14 cellular contexts compared by ENCODE assay signal in the genomic region with DNA sequence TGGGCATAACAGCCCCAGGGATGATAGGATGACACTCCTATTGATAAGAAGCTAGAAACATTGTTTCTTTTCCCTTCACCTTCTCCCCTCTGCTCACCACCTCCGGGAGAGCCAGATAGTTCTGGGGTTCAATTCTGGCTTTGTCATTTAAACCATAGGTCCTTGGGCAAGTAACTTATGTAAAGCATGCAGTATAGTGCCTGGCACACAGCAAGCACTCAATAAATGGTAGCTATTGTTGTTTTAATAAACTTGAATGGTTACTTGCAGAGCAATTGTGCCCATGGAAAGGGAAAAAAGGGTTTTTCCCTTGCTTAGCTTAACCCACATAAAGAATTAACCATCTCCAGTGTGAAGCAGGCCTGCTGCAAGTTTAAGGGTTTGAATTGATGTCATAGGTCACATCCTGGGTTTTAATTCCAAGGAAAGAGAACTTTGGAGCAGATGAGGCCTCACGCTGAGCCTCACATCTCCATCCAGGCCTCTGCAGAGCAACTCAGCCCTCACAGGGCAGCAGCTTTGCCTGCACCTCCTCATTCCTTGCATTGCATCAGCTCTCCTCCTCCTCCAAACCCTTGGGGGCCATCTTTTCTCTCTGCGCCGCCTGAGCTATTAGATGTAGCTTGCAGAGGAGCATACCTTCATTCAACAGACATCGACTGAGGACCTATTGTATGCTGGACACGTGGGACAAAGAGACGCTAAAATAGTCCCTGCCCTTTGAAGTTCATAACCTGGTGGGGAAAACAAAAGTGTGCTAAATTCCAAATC. TPM values are rescaled to one million over a fixed set of nuclear protein-coding genes. Genes with fewer than 3 reads are reported as not detected.
A peak's percentile ranks its signal among the peaks of the same experiment; 100 is the strongest.
DNase-seq lines count a peak whose midpoint lies in the region; ATAC-seq, FAIRE-seq and TF ChIP-seq lines count a peak whose summit lies in the region.
"Had no signal": no experiment of that assay in that cellular context is flagged by ENCODE, and none has a peak within 500 bp of the region (broad histone marks: within the 10 kb centered on the region; RNA-seq: fewer than 3 reads in every experiment).

No MANE protein-coding gene starts in this region.

- H4K8ac ChIP-seq in H1 (ENCODE audit: extremely low read depth, insufficient read depth, low read length) = peak overlapping the region; percentile 90; the same call in 1 of the 2 replicates

- peaks cover 2% of the 10 kb centered on the region for H3K36me3 Mint-ChIP-seq in neural crest cell (ENCODE audit: low read depth)

- peaks cover 81% of the 10 kb centered on the region for H3K4me1 Mint-ChIP-seq in neural crest cell

- CTCF ChIA-PET in H1 (lab: Charles Lee; ENCODE audit: partially characterized antibody) = interaction anchor here (0.6 to 3.8 kb wide), 19 partner anchors 10 to 920 kb away, joined by 3 to 31 read pairs (median 4); partner anchors contain the start of gene REPIN1

- peak overlapping the region; percentile 95 for H4K5ac ChIP-seq in H1 (ENCODE audit: insufficient read length, low read depth, low read length)

- no peak overlapping the region for H3K23ac ChIP-seq in H1 (ENCODE audit: insufficient read length)

- H3K4ac ChIP-seq in H1 (replicated peaks; ENCODE audit: insufficient read length, low read depth, low read length) = peak overlapping the region; percentile 100

- peak overlapping the region; percentile 98 for H2BK120ac ChIP-seq in H1 (replicated peaks; ENCODE audit: low read depth, low read length)

- TF ChIP-seq EP300 in H1 (IDR thresholded peaks at IDR 0.05; ENCODE audit: borderline replicate concordance in 1 of 2, low read depth in 2 of 2, low read length in 2 of 2) = peak in 1 of 2 experiments; percentile 67; a peak in 1 of 3 replicates

- H3K18ac ChIP-seq in H1 (ENCODE audit: extremely low read depth, low read length) = peak overlapping the region; percentile 100

- H3K14ac ChIP-seq in H1 (ENCODE audit: insufficient read length) = peak overlapping the region; percentile 92

- H3K27ac ChIP-seq in HUES64 (ENCODE audit: low read depth, low read length) (peak overlapping the region; percentile 98), H1 (ENCODE audit: low read depth, low read length) (peak overlapping the region; percentile 97)
- H3K27ac ChIP-seq: skin epidermis had no signal

- no peak overlapping the region for H2AFZ ChIP-seq in H1 (ENCODE audit: low read length)

- H4K91ac ChIP-seq in H1 (replicated peaks; ENCODE audit: insufficient read length, low read length) = peak overlapping the region; percentile 100

- H3K9ac ChIP-seq in HUES64 (ENCODE audit: low read depth, low read length) (peak overlapping the region; percentile 81), H1 (replicated peaks in 1 of 4; ENCODE audit: extremely low read depth in 1 of 4, low read depth in 3 of 4, low read length in 3 of 4) (peak overlapping the region in 3 of 4 experiments; percentile 45 to 69 (median 66); a peak in 5 of 7 replicates)

- peak overlapping the region; percentile 99 for H2AK5ac ChIP-seq in H1 (ENCODE audit: low read depth, low read length)

- H3K4me3 ChIP-seq in HUES64 (ENCODE audit: low read length) (no peak overlapping the region), H1 (ENCODE audit: extremely low read depth in 1 of 4, insufficient read depth in 2 of 4, low read depth in 3 of 4, low read length in 4 of 4) (peak overlapping the region in 2 of 4 experiments; percentile 3 to 38; a peak in 1 of 8 replicates)
- H3K4me3 ChIP-seq: skin epidermis had no signal

- DNase-seq in D341Med (ENCODE audit: low spot score) (peak; percentile 14), H1 (ENCODE audit: low read depth in 1 of 2, low spot score in 2 of 2) (peak in 1 of 2 experiments; percentile 88), neural crest cell (ENCODE audit: low read depth, low spot score) (no peak), left cardiac atrium (no peak)
- DNase-seq: activated CD4-positive, alpha-beta T cell treated with anti-CD3 and anti-CD28 coated beads for 1 hour; activated T-cell treated with anti-CD3 and anti-CD28 coated beads, Interleukin-2, amount 50 U/mL, for 1 hour; NCI-H1105 treated with DMSO at 0.1 percent for 48 hours had no signal

- H4K20me1 ChIP-seq in H1 (replicated peaks in 1 of 2; ENCODE audit: control insufficient read depth in 1 of 2, insufficient read depth in 2 of 2, low read length in 2 of 2) = no peaks in the 10 kb centered on the region

- FAIRE-seq in H1 (lab: Jason Lieb, UNC) = peak; percentile 13
- FAIRE-seq: frontal cortex had no signal

- H3K27me3 Mint-ChIP-seq in neural crest cell (ENCODE audit: low read depth) = no peaks in the 10 kb centered on the region

- H3K9me3 ChIP-seq in HUES64 (ENCODE audit: insufficient read depth, low read depth, low read length) (no peaks in the 10 kb centered on the region), H1 (ENCODE audit: insufficient read depth in 2 of 2, low read depth in 1 of 2, low read length in 1 of 2) (no peaks in the 10 kb centered on the region)

- H3K56ac ChIP-seq in H1 (replicated peaks; ENCODE audit: insufficient read length, low read depth, low read length) = peak overlapping the region; percentile 94

- H3K79me1 ChIP-seq in H1 (ENCODE audit: low read depth, low read length) = peaks cover 3% of the 10 kb centered on the region

- H3K23me2 ChIP-seq in H1 (ENCODE audit: low read depth, low read length) = peaks cover 4% of the 10 kb centered on the region; the same call in 1 of the 2 replicates

- H3K4me3 Mint-ChIP-seq in neural crest cell = peak overlapping the region; percentile 78

- peak overlapping the region; percentile 100 for H2BK20ac ChIP-seq in H1 (ENCODE audit: low read length)

- no peaks in the 10 kb centered on the region for H3K9me3 Mint-ChIP-seq in neural crest cell

- intact Hi-C loops in left cardiac atrium (cut with DNase I) = no loop called here

- ATAC-seq in HG02588 (IDR thresholded peaks at IDR 0.05; ENCODE audit: unreplicated experiment) (no peak), HG02973 (IDR thresholded peaks at IDR 0.05; ENCODE audit: unreplicated experiment) (no peak), GM19351 (IDR thresholded peaks at IDR 0.05; ENCODE audit: unreplicated experiment) (no peak), left cardiac atrium (no peak)

- peak overlapping the region; percentile 93 for H3K27ac Mint-ChIP-seq in neural crest cell (ENCODE audit: unreplicated experiment)

- H3K4me2 ChIP-seq in H1 (ENCODE audit: insufficient read depth in 1 of 2, low read depth in 2 of 2, low read length in 2 of 2) = peak overlapping the region; percentile 57 to 77

- TF ChIP-seq POLR2A in H1 (IDR thresholded peaks at IDR 0.05; ENCODE audit: control extremely low read depth in 1 of 2, low read depth in 2 of 2, low read length in 2 of 2) = peak in 1 of 2 experiments; percentile 74; a peak in 1 of 3 replicates

- peaks cover 7% of the 10 kb centered on the region; the same call in 1 of the 2 replicates for H3K36me3 ChIP-seq in HUES64 (ENCODE audit: insufficient read depth, low read length)
- peaks cover 0 to 17% (median 6%) of the 10 kb centered on the region in 4 experiments; a peak in 3 of 8 replicates for H3K36me3 ChIP-seq in H1 (ENCODE audit: control insufficient read depth in 2 of 4, insufficient read depth in 4 of 4, low read length in 3 of 4)

- H2BK5ac ChIP-seq in H1 (ENCODE audit: low read depth, low read length) = peak overlapping the region; percentile 100

- 0 out of 4 replicates have a peak, but pooled peaks of 1 of the 2 experiments have one; percentile 9 for TF ChIP-seq RAD21 in H1 (IDR thresholded peaks at IDR 0.05 in 1 of 2, conservative IDR thresholded peaks at IDR 0.05 in 1 of 2; ENCODE audit: low read depth in 2 of 2, low read length in 2 of 2)

- 8% methylated on average over 7 of the region's 7 CpGs for WGBS in HUES64
- WGBS in H1 (ENCODE audit: extremely low coverage in 1 of 2, insufficient coverage in 1 of 2, insufficient read length in 1 of 2, insufficient replicate concordance in 2 of 2, low coverage in 1 of 2, low lambda C conversion rate in 2 of 2, missing lambda C conversion rate in 1 of 2), 2 experiments = 2% methylated on average over 7 of the region's 7 CpGs; no CpG with 5 or more reads in 1 of the 2 experiments

- POLR2A ChIA-PET in H1 (lab: Charles Lee; ENCODE audit: partially characterized antibody) = interaction anchor here (0.7 to 14.9 kb wide), 19 partner anchors 4 to 766 kb away, joined by 3 to 230 read pairs (median 9); partner anchors contain the start of genes RARRES2 and REPIN1

- H3K27me3 ChIP-seq in HUES64 (ENCODE audit: insufficient read depth, low read length) (no peaks in the 10 kb centered on the region), H1 (replicated peaks in 1 of 4; ENCODE audit: control insufficient read depth in 3 of 4, extremely low read depth in 1 of 4, insufficient read depth in 3 of 4, low read length in 3 of 4) (no peaks in the 10 kb centered on the region)

- TF ChIP-seq CTCF in H1 (IDR thresholded peaks at IDR 0.05; ENCODE audit: control extremely low read depth in 1 of 3, insufficient read depth in 1 of 3, low read depth in 1 of 3, low read length in 3 of 3) = no peak
- TF ChIP-seq CTCF in neural crest cell (conservative IDR thresholded peaks at IDR 0.05) = no peak

- H3K4me1 ChIP-seq in HUES64 (ENCODE audit: insufficient read depth, low read length) (peaks cover 64% of the 10 kb centered on the region), H1 (replicated peaks in 1 of 4; ENCODE audit: control insufficient read depth in 3 of 4, insufficient read depth in 4 of 4, low read length in 3 of 4) (peaks cover 38 to 67% (median 56%) of the 10 kb centered on the region in 4 experiments)

- peak overlapping the region; percentile 99; the same call in 1 of the 2 replicates for H2BK15ac ChIP-seq in H1 (ENCODE audit: low read length)

- H3K79me2 ChIP-seq in H1 (ENCODE audit: control insufficient read depth in 1 of 2, insufficient read depth in 2 of 2, low read length in 2 of 2) = peaks cover 0 to 18% of the 10 kb centered on the region in 2 experiments; a peak in 2 of 4 replicates

- peak overlapping the region; percentile 100 for H2BK12ac ChIP-seq in H1 (ENCODE audit: low read depth, low read length)

RNA-seq across cellular contexts. Expression of gene ZNF775, which starts 22.9 kb away (rescaled TPM):
- 12.3 TPM for polyA plus RNA-seq in HUES64 (2013, experiment 1 of 2)
- polyA plus RNA-seq in HUES64 (2013, experiment 2 of 2) = 13.2 TPM
- total RNA-seq in H1 (2021; fragmentation: NEBNext Ultra II Directional; extraction: Animal tissue kit (Norgen Biotek cat#: 25700)) = 21.5 and 24.9 TPM in 2 replicates
- 13.6 and 22.5 TPM in 2 replicates for polyA plus RNA-seq in H1 (2011; rRNA removed)
- polyA plus RNA-seq in H1 (2011; cell fraction: cytosol; rRNA removed) = 23.8 TPM
- 26.9 TPM for polyA plus RNA-seq in H1 (2011; cell fraction: nucleus; rRNA removed)
- polyA plus RNA-seq in H1 (2012, experiment 1 of 2) = 12.3 to 21.8 TPM (median 20.3 TPM) in 4 replicates
- polyA plus RNA-seq in H1 (2012, experiment 2 of 2) = 13.0 TPM
- polyA plus RNA-seq in H1 (2013, experiment 1 of 2) = 9.1 TPM
- 8.5 TPM for polyA plus RNA-seq in H1 (2013, experiment 2 of 2)
- 2.5 and 2.9 TPM in 2 replicates for polyA minus RNA-seq in H1 (2011; rRNA and poly(A)+ RNA removed)
- polyA minus RNA-seq in H1 (2011; cell fraction: cytosol; rRNA and poly(A)+ RNA removed) = 21.4 TPM
- polyA minus RNA-seq in H1 (2011; cell fraction: nucleus; rRNA and poly(A)+ RNA removed) = 15.7 TPM
- total RNA-seq in neural crest cell (13.3 and 16.5 TPM in 2 replicates), left cardiac atrium (1 to 10 TPM; 3.8 to 4.2 TPM)

RNA-seq across cellular contexts. Expression of gene REPIN1, which starts 33.4 kb away (rescaled TPM):
- polyA plus RNA-seq in HUES64 (2013, experiment 1 of 2) = 78.2 TPM
- polyA plus RNA-seq in HUES64 (2013, experiment 2 of 2) = 91.5 TPM
- total RNA-seq in H1 (2021; fragmentation: NEBNext Ultra II Directional; extraction: Animal tissue kit (Norgen Biotek cat#: 25700)) = 125 and 130 TPM in 2 replicates
- polyA plus RNA-seq in H1 (2011; rRNA removed) = 98.6 and 147 TPM in 2 replicates
- 110 TPM for polyA plus RNA-seq in H1 (2011; cell fraction: cytosol; rRNA removed)
- 159 TPM for polyA plus RNA-seq in H1 (2011; cell fraction: nucleus; rRNA removed)
- polyA plus RNA-seq in H1 (2012, experiment 1 of 2) = 81.6 to 105 TPM (median 96.5 TPM) in 4 replicates
- polyA plus RNA-seq in H1 (2012, experiment 2 of 2) = 86.7 TPM
- 78.2 TPM for polyA plus RNA-seq in H1 (2013, experiment 1 of 2)
- 74.4 TPM for polyA plus RNA-seq in H1 (2013, experiment 2 of 2)
- polyA minus RNA-seq in H1 (2011; rRNA and poly(A)+ RNA removed) = 39.8 and 47.5 TPM in 2 replicates
- polyA minus RNA-seq in H1 (2011; cell fraction: cytosol; rRNA and poly(A)+ RNA removed) = 55.6 TPM
- 72.6 TPM for polyA minus RNA-seq in H1 (2011; cell fraction: nucleus; rRNA and poly(A)+ RNA removed)
- total RNA-seq in neural crest cell (212 and 224 TPM in 2 replicates), left cardiac atrium (100 to 1,000 TPM; 100 to 108 TPM)

RNA-seq across cellular contexts. Expression of gene GIMAP8, which starts 48.4 kb away (rescaled TPM):
- polyA plus RNA-seq in HUES64 (2013, experiment 1 of 2) = not detected
- not detected for polyA plus RNA-seq in HUES64 (2013, experiment 2 of 2)
- not detected in 2 replicates for total RNA-seq in H1 (2021; fragmentation: NEBNext Ultra II Directional; extraction: Animal tissue kit (Norgen Biotek cat#: 25700))
- polyA plus RNA-seq in H1 (2011; rRNA removed) = not detected in 2 replicates
- not detected for polyA plus RNA-seq in H1 (2011; cell fraction: cytosol; rRNA removed)
- not detected for polyA plus RNA-seq in H1 (2011; cell fraction: nucleus; rRNA removed)
- polyA plus RNA-seq in H1 (2012, experiment 1 of 2) = not detected in 4 replicates
- polyA plus RNA-seq in H1 (2012, experiment 2 of 2) = not detected
- not detected for polyA plus RNA-seq in H1 (2013, experiment 1 of 2)
- polyA plus RNA-seq in H1 (2013, experiment 2 of 2) = 0.02 TPM
- polyA minus RNA-seq in H1 (2011; rRNA and poly(A)+ RNA removed) = not detected in 2 replicates
- not detected for polyA minus RNA-seq in H1 (2011; cell fraction: cytosol; rRNA and poly(A)+ RNA removed)
- 0.20 TPM for polyA minus RNA-seq in H1 (2011; cell fraction: nucleus; rRNA and poly(A)+ RNA removed)
- total RNA-seq in neural crest cell = not detected in 2 replicates
- total RNA-seq in left cardiac atrium = 10 to 100 TPM; 16.6 to 19.7 TPM
- total RNA-seq: OCI-LY7 had no signal

Comparison
In these comparisons a context has a peak if more than half of its experiments do, and no peak if none do; other contexts are left out.
1. RNA of gene GIMAP8, which starts 48.4 kb away (total RNA-seq): 16.6 to 19.7 TPM in left cardiac atrium; not detected in H1 and not detected in neural crest cell; every median in the first group is over 10 times any median in the second.